In genomic region chr10:125214283-125214570, GRCh38 we compare ENCODE assay signal across 27 cellular contexts.
"Had no signal": no experiment of that assay in that cellular context is flagged by ENCODE, and none has a peak within 500 bp of the region (broad histone marks: within the 10 kb centered on the region; RNA-seq: fewer than 3 reads in every experiment).

No MANE protein-coding gene starts in this region.

- H3K4me2 ChIP-seq: neural progenitor cell had no signal

- FAIRE-seq: islet of Langerhans had no signal

- ATAC-seq: esophagus mucosa; gastrocnemius medialis; left colon; left ventricle myocardium superior; lower lobe of right lung; natural killer cell treated with Interleukin-12 subunit alpha and Interleukin-12 subunit beta and Interleukin-15 and Interleukin-18, amount 100 ng/mL, for 72 hours; psoas muscle; right cardiac atrium had no signal

- H3K9ac ChIP-seq: neural progenitor cell had no signal

- H3K27me3 ChIP-seq: colonic mucosa, gastrocnemius medialis, neural progenitor cell, sigmoid colon, stomach, thyroid gland, vagina had no signal

- H3K9me3 ChIP-seq: colonic mucosa, gastrocnemius medialis, lower lobe of right lung, psoas muscle, sigmoid colon, stomach, thyroid gland, vagina had no signal

- H2AFZ ChIP-seq: neural progenitor cell had no signal

- DNase-seq: colonic mucosa; effector CD8-positive, alpha-beta T cell; endodermal cell; foreskin fibroblast; gastrocnemius medialis; kidney glomerular epithelial cell; left colon; left ventricle myocardium superior; lower lobe of right lung; naive B cell; psoas muscle; right cardiac atrium; sigmoid colon; stimulated activated CD4-positive, alpha-beta T cell treated with anti-CD3 and anti-CD28 coated beads, Interleukin-12 subunit alpha, Interleukin-12 subunit beta, amount 100 ng/mL, for 4 hours; stimulated activated CD4-positive, alpha-beta T cell treated with anti-CD3 and anti-CD28 coated beads, Interleukin-1b, Interleukin-23, amount 100 ng/mL, for 48 hours; stimulated activated CD4-positive, alpha-beta T cell treated with anti-CD3 and anti-CD28 coated beads, Interleukin-4, amount 100 ng/mL, for 1 hour; stimulated activated CD8-positive, alpha-beta memory T cell treated with anti-CD3 and anti-CD28 coated beads, Interleukin-4, amount 100 ng/mL, for 48 hours; stimulated activated naive CD4-positive, alpha-beta T cell treated with Interleukin-2 at 50 U/mL for 16 hours; stomach; thyroid gland had no signal

- H3K4me3 ChIP-seq: colonic mucosa, gastrocnemius medialis, lower lobe of right lung, neural progenitor cell, psoas muscle, sigmoid colon, skin epidermis, stomach, thyroid gland, vagina had no signal

- H3K4me1 ChIP-seq: colonic mucosa, gastrocnemius medialis, neural progenitor cell, psoas muscle, sigmoid colon, stomach, thyroid gland, vagina had no signal

- H3K27ac ChIP-seq: colonic mucosa, epithelial cell of prostate, gastrocnemius medialis, lower lobe of right lung, neural progenitor cell, psoas muscle, sigmoid colon, skin epidermis, stomach, thyroid gland, vagina had no signal

- H3K36me3 ChIP-seq: colonic mucosa, gastrocnemius medialis, lower lobe of right lung, neural progenitor cell, sigmoid colon, stomach, thyroid gland, vagina had no signal
